20 cellular contexts compared by ENCODE assay signal in genomic region chr3:30696901-30697300, GRCh38.
A peak's percentile ranks its signal among the peaks of the same experiment; 100 is the strongest.
DNase-seq lines count a peak whose midpoint lies in the region; ATAC-seq and TF ChIP-seq lines count a peak whose summit lies in the region.
"Had no signal": no experiment of that assay in that cellular context is flagged by ENCODE, and none has a peak within 500 bp of the region (broad histone marks: within the 10 kb centered on the region; RNA-seq: fewer than 3 reads in every experiment).

No MANE protein-coding gene starts in this region.

- no peak overlapping the region for H3K4me3 ChIP-seq in DOHH2 (ENCODE audit: low read length)
- H3K4me3 ChIP-seq: Peyer's patch, testis had no signal

- no peaks in the 10 kb centered on the region for H3K9me2 ChIP-seq in DOHH2 (replicated peaks; ENCODE audit: control insufficient read depth, low read length)

- ATAC-seq in activated naive CD4-positive, alpha-beta T cell treated with anti-CD3 and anti-CD28 coated beads, Interleukin-2, amount 50 U/mL, for 72 hours: no peak
- ATAC-seq in central memory CD8-positive, alpha-beta T cell (replicated peaks; ENCODE audit: extremely low read depth, poor library complexity, severe bottlenecking): no peak
- no peak for ATAC-seq in GM21526 (IDR thresholded peaks at IDR 0.05; ENCODE audit: low FRiP score, unreplicated experiment)
- no peak for ATAC-seq in activated CD4-positive, CD25-positive, alpha-beta regulatory T cell treated with anti-CD3 and anti-CD28 coated beads, Interleukin-2, amount 50 U/mL, for 24 hours

- H4K20me1 ChIP-seq in DOHH2 (ENCODE audit: control insufficient read depth, insufficient read depth, low read depth, low read length): no peaks in the 10 kb centered on the region

- no peaks in the 10 kb centered on the region for H3F3A ChIP-seq in DOHH2 (ENCODE audit: control insufficient read depth, insufficient read depth)

- no peaks in the 10 kb centered on the region for H3K27me3 Mint-ChIP-seq in central memory CD8-positive, alpha-beta T cell
- H3K27me3 Mint-ChIP-seq: IgD-negative memory B cell had no signal

- H3K9me3 Mint-ChIP-seq in activated naive CD4-positive, alpha-beta T cell treated with anti-CD3 and anti-CD28 coated beads, Interleukin-2, amount 50 U/mL, for 72 hours: no peaks in the 10 kb centered on the region
- H3K9me3 Mint-ChIP-seq in central memory CD8-positive, alpha-beta T cell: no peaks in the 10 kb centered on the region
- H3K9me3 Mint-ChIP-seq: activated T-helper 1 cell treated with anti-CD3 and anti-CD28 coated beads, Interleukin-12 subunit alpha, Interleukin-12 subunit beta, Interleukin-2, Interleukin-4 antibody, amounts not matched to agents 30 ng/mL and 10 ng/mL and 1 ng/mL, durations not matched to agents 14 hours and 24 hours and 36 hours; IgD-negative memory B cell; neural crest cell had no signal

- H3K79me2 ChIP-seq in DOHH2 (ENCODE audit: control insufficient read depth, low read length): no peaks in the 10 kb centered on the region

- H3K4me1 ChIP-seq in DOHH2 (ENCODE audit: control insufficient read depth, low read length): peaks cover 14% of the 10 kb centered on the region
- H3K4me1 ChIP-seq: testis had no signal

- H3K27ac ChIP-seq in DOHH2 (ENCODE audit: low read depth, low read length): no peak overlapping the region
- H3K27ac ChIP-seq: Peyer's patch, testis, WERI-Rb-1 had no signal

- no peak for DNase-seq in activated naive CD4-positive, alpha-beta T cell treated with anti-CD3 and anti-CD28 coated beads, Interleukin-2, amount 50 U/mL, for 72 hours (ENCODE audit: low spot score in 2 of 2)
- DNase-seq in activated naive CD4-positive, alpha-beta T cell (lab: John Stamatoyannopoulos, UW): no peak
- no peak for DNase-seq in central memory CD8-positive, alpha-beta T cell (ENCODE audit: low spot score in 2 of 2)
- DNase-seq in putamen (ENCODE audit: low spot score) (peak; percentile 61), kidney tubule cell (ENCODE audit: low spot score) (no peak)
- DNase-seq: ACHN; HCEC 1CT; NCI-H1417; NCI-H510A; NK-92 treated with Interleukin-12 subunit alpha and Interleukin-12 subunit beta, amount 100 ng/mL, for 24 hours; Peyer's patch; stimulated activated CD4-positive, alpha-beta T cell treated with anti-CD3 and anti-CD28 coated beads, Interleukin-1b, Interleukin-23, amount 100 ng/mL, for 48 hours; testis; WERI-Rb-1 had no signal

- TF ChIP-seq CTCF in DOHH2 (IDR thresholded peaks at IDR 0.05; ENCODE audit: low read depth, low read length, poor library complexity, severe bottlenecking): no peak

- peak overlapping the region; percentile 24 to 52 for H3K27ac Mint-ChIP-seq in activated naive CD4-positive, alpha-beta T cell treated with anti-CD3 and anti-CD28 coated beads, Interleukin-2, amount 50 U/mL, for 72 hours
- peak overlapping the region; percentile 58 for H3K27ac Mint-ChIP-seq in central memory CD8-positive, alpha-beta T cell (ENCODE audit: low read depth)

- no peaks in the 10 kb centered on the region for H3K27me3 ChIP-seq in DOHH2 (ENCODE audit: control insufficient read depth, low read length)
- H3K27me3 ChIP-seq: Peyer's patch, testis had no signal

- no peaks in the 10 kb centered on the region for H3K9me3 ChIP-seq in DOHH2 (ENCODE audit: control insufficient read depth, insufficient read depth, low read length)
- H3K9me3 ChIP-seq: Peyer's patch, testis had no signal

- H3K4me2 ChIP-seq in DOHH2 (ENCODE audit: low read length): peak overlapping the region; percentile 20

- peaks cover 5% of the 10 kb centered on the region; the same call in 1 of the 2 replicates for H3K36me3 ChIP-seq in DOHH2 (ENCODE audit: control insufficient read depth, low read length)
- H3K36me3 ChIP-seq: WERI-Rb-1 had no signal

- H3K36me3 Mint-ChIP-seq in activated naive CD4-positive, alpha-beta T cell treated with anti-CD3 and anti-CD28 coated beads, Interleukin-2, amount 50 U/mL, for 72 hours: peaks cover 28 to 71% of the 10 kb centered on the region in 2 donors
- H3K36me3 Mint-ChIP-seq in central memory CD8-positive, alpha-beta T cell (ENCODE audit: insufficient read depth): peaks cover 33% of the 10 kb centered on the region

- H3K4me1 Mint-ChIP-seq in central memory CD8-positive, alpha-beta T cell: peaks cover 37% of the 10 kb centered on the region

- no peak overlapping the region for H3K4me3 Mint-ChIP-seq in central memory CD8-positive, alpha-beta T cell
- H3K4me3 Mint-ChIP-seq: activated T-helper 1 cell treated with anti-CD3 and anti-CD28 coated beads, Interleukin-12 subunit alpha, Interleukin-12 subunit beta, Interleukin-2, Interleukin-4 antibody, amounts not matched to agents 30 ng/mL and 10 ng/mL and 1 ng/mL, durations not matched to agents 14 hours and 24 hours and 36 hours; neural crest cell had no signal
